Comparison of ENCODE assay signal across 10 cellular contexts in the genomic region with DNA sequence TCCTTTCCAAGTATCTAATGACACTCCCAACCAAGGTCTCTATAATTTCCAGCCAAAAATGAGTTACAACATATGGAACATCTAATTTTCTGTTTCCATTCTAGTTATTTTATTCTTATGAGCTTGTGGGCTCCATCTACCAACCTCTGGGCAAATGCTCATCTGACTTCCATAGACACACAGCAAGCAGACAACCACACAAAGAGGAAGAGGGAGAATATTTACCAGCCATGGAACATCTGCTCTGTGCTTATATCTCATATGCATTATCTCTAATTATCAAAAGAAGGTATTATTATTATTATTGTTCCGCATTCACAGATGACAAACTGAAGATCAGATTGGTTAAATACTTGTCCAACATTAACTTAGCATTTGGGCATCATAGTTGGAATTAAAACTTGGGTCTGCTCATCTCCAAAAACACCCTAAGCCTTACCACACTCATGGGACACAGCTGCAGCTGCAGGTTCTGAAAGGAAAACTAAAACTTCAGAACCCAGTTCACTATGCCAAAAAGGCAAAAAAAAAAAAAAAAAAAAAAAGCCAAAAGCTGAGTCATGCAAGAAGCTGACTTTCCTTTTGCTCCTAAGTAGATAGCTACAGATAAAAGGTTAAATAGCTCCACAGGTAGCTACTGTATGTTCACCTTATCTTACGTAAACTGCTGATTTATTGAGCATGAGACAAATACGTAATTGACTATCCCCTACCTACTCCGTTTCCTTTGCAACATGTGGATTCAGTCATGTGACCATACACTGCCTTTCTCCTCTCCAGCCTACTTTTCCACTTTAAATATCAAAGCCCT. TPM values are rescaled to one million over a fixed set of nuclear protein-coding genes. Genes with fewer than 3 reads are reported as not detected.
A peak's percentile ranks its signal among the peaks of the same experiment; 100 is the strongest.
DNase-seq lines count a peak whose midpoint lies in the region; ATAC-seq and TF ChIP-seq lines count a peak whose summit lies in the region.
"Had no signal": no experiment of that assay in that cellular context is flagged by ENCODE, and none has a peak within 500 bp of the region (broad histone marks: within the 10 kb centered on the region; RNA-seq: fewer than 3 reads in every experiment).

No MANE protein-coding gene starts in this region.

- H3K9me3 Mint-ChIP-seq in activated T-helper 1 cell treated with anti-CD3 and anti-CD28 coated beads, Interleukin-12 subunit alpha, Interleukin-12 subunit beta, Interleukin-2, Interleukin-4 antibody, amounts not matched to agents 30 ng/mL and 10 ng/mL and 1 ng/mL, durations not matched to agents 14 hours and 24 hours and 36 hours: no peaks in the 10 kb centered on the region

- H3K4me1 ChIP-seq in OCI-LY1 (ENCODE audit: insufficient read depth, low read length, severe bottlenecking): peaks cover 87% of the 10 kb centered on the region
- H3K4me1 ChIP-seq: left lung had no signal

- peaks cover 10% of the 10 kb centered on the region for H3K27me3 Mint-ChIP-seq in activated T-helper 1 cell treated with anti-CD3 and anti-CD28 coated beads, Interleukin-12 subunit alpha, Interleukin-12 subunit beta, Interleukin-2, Interleukin-4 antibody, amounts not matched to agents 30 ng/mL and 10 ng/mL and 1 ng/mL, durations not matched to agents 14 hours and 24 hours and 36 hours (ENCODE audit: insufficient read depth)

- no peak overlapping the region for H3K4me3 Mint-ChIP-seq in activated T-helper 1 cell treated with anti-CD3 and anti-CD28 coated beads, Interleukin-12 subunit alpha, Interleukin-12 subunit beta, Interleukin-2, Interleukin-4 antibody, amounts not matched to agents 30 ng/mL and 10 ng/mL and 1 ng/mL, durations not matched to agents 14 hours and 24 hours and 36 hours

- peak overlapping the region; percentile 99 for H3K9ac ChIP-seq in OCI-LY1 (ENCODE audit: low read length)

- H3K9me2 ChIP-seq in OCI-LY1 (ENCODE audit: low read depth, low read length): no peaks in the 10 kb centered on the region

- no peaks in the 10 kb centered on the region for H3K9me3 ChIP-seq in OCI-LY1 (ENCODE audit: low read length)
- H3K9me3 ChIP-seq: left lung had no signal

- peak overlapping the region; percentile 37 for H3K4me3 ChIP-seq in OCI-LY1 (ENCODE audit: low read depth, low read length, poor library complexity, severe bottlenecking)
- H3K4me3 ChIP-seq: left lung had no signal

- H3K4me1 Mint-ChIP-seq in activated T-helper 1 cell treated with anti-CD3 and anti-CD28 coated beads, Interleukin-12 subunit alpha, Interleukin-12 subunit beta, Interleukin-2, Interleukin-4 antibody, amounts not matched to agents 30 ng/mL and 10 ng/mL and 1 ng/mL, durations not matched to agents 14 hours and 24 hours and 36 hours (ENCODE audit: low read depth): peaks cover 5% of the 10 kb centered on the region

- H3K27ac ChIP-seq in OCI-LY1 (ENCODE audit: low read depth, low read length, poor library complexity, severe bottlenecking): peak overlapping the region; percentile 100
- H3K27ac ChIP-seq: left lung had no signal

- peaks cover 15% of the 10 kb centered on the region; the same call in 1 of the 2 replicates for H3K36me3 ChIP-seq in OCI-LY1 (ENCODE audit: insufficient read depth, low read length)
- H3K36me3 ChIP-seq: left lung had no signal

- no peak for TF ChIP-seq CTCF in OCI-LY1 (IDR thresholded peaks at IDR 0.05; ENCODE audit: low read length)

- DNase-seq in NCI-H345 (lab: John Stamatoyannopoulos, UW) (peak; percentile 20), NCI-H345 treated with DMSO at 0.1 percent for 48 hours (lab: John Stamatoyannopoulos, UW; ENCODE audit: unreplicated experiment) (no peak), superior temporal gyrus (ENCODE audit: extremely low spot score) (peak; percentile 25), DMS 273 treated with DMSO at 0.1 percent for 48 hours (lab: John Stamatoyannopoulos, UW) (no peak)
- no peak for DNase-seq in effector CD8-positive, alpha-beta T cell (lab: John Stamatoyannopoulos, UW)
- DNase-seq in activated T-helper 1 cell treated with anti-CD3 and anti-CD28 coated beads, Interleukin-12 subunit alpha, Interleukin-12 subunit beta, Interleukin-2, Interleukin-4 antibody, amounts not matched to agents 30 ng/mL and 10 ng/mL and 1 ng/mL, durations not matched to agents 14 hours and 24 hours and 36 hours (ENCODE audit: low spot score): no peak
- DNase-seq: left lung, NCI-H226 had no signal

- no peak overlapping the region for H3K27ac Mint-ChIP-seq in activated T-helper 1 cell treated with anti-CD3 and anti-CD28 coated beads, Interleukin-12 subunit alpha, Interleukin-12 subunit beta, Interleukin-2, Interleukin-4 antibody, amounts not matched to agents 30 ng/mL and 10 ng/mL and 1 ng/mL, durations not matched to agents 14 hours and 24 hours and 36 hours

- no peaks in the 10 kb centered on the region for H3K79me2 ChIP-seq in OCI-LY1 (ENCODE audit: insufficient read depth, low read length)

- peaks cover 29% of the 10 kb centered on the region for H3F3A ChIP-seq in OCI-LY1 (ENCODE audit: insufficient read depth, low read length)

- H3K36me3 Mint-ChIP-seq in activated T-helper 1 cell treated with anti-CD3 and anti-CD28 coated beads, Interleukin-12 subunit alpha, Interleukin-12 subunit beta, Interleukin-2, Interleukin-4 antibody, amounts not matched to agents 30 ng/mL and 10 ng/mL and 1 ng/mL, durations not matched to agents 14 hours and 24 hours and 36 hours (ENCODE audit: low read depth): no peaks in the 10 kb centered on the region

- peak; percentile 49 for ATAC-seq in HG02938 (IDR thresholded peaks at IDR 0.05; ENCODE audit: unreplicated experiment)
- ATAC-seq: left lung had no signal

- no peaks in the 10 kb centered on the region for H3K27me3 ChIP-seq in OCI-LY1 (ENCODE audit: insufficient read depth, low read length)

- H2AFZ ChIP-seq in OCI-LY1 (ENCODE audit: low read length): no peak overlapping the region

- intact Hi-C loops in activated T-helper 1 cell treated with anti-CD3 and anti-CD28 coated beads, Interleukin-12 subunit alpha, Interleukin-12 subunit beta, Interleukin-2, Interleukin-4 antibody, amounts not matched to agents 30 ng/mL and 10 ng/mL and 1 ng/mL, durations not matched to agents 14 hours and 24 hours and 36 hours (cut with micrococcal nuclease): no loop called here

- H4K20me1 ChIP-seq in OCI-LY1 (ENCODE audit: insufficient read depth, low read length): no peaks in the 10 kb centered on the region

- peak overlapping the region; percentile 95 for H3K4me2 ChIP-seq in OCI-LY1 (ENCODE audit: low read length)

RNA-seq across cellular contexts. Expression of a gene that starts 23.6 kb away (rescaled TPM):
- not detected in 2 replicates for total RNA-seq in activated T-helper 1 cell treated with anti-CD3 and anti-CD28 coated beads, Interleukin-12 subunit alpha, Interleukin-12 subunit beta, Interleukin-2, Interleukin-4 antibody, amounts not matched to agents 30 ng/mL and 10 ng/mL and 1 ng/mL, durations not matched to agents 14 hours and 24 hours and 36 hours
- total RNA-seq: left lung had no signal

RNA-seq across cellular contexts. Expression of a gene that starts 51.3 kb away (rescaled TPM):
- total RNA-seq in activated T-helper 1 cell treated with anti-CD3 and anti-CD28 coated beads, Interleukin-12 subunit alpha, Interleukin-12 subunit beta, Interleukin-2, Interleukin-4 antibody, amounts not matched to agents 30 ng/mL and 10 ng/mL and 1 ng/mL, durations not matched to agents 14 hours and 24 hours and 36 hours: not detected in 2 replicates
- total RNA-seq: left lung had no signal

Comparison
In these comparisons a context has a peak if more than half of its experiments do, and no peak if none do; other contexts are left out.
1. DNase-seq: peak in NCI-H345 (single experiment) and superior temporal gyrus (single experiment); none in NCI-H345 treated with DMSO at 0.1 percent for 48 hours (single experiment), DMS 273 treated with DMSO at 0.1 percent for 48 hours (single experiment), effector CD8-positive, alpha-beta T cell (single experiment) and activated T-helper 1 cell treated with anti-CD3 and anti-CD28 coated beads, Interleukin-12 subunit alpha, Interleukin-12 subunit beta, Interleukin-2, Interleukin-4 antibody, amounts not matched to agents 30 ng/mL and 10 ng/mL and 1 ng/mL, durations not matched to agents 14 hours and 24 hours and 36 hours (single experiment).